ENCODE assay signal across 21 cellular contexts in genomic region chr2:239919779-239920545, GRCh38.
A peak's percentile ranks its signal among the peaks of the same experiment; 100 is the strongest.
DNase-seq lines count a peak whose midpoint lies in the region; ATAC-seq and TF ChIP-seq lines count a peak whose summit lies in the region.
"Had no signal": no experiment of that assay in that cellular context is flagged by ENCODE, and none has a peak within 500 bp of the region (broad histone marks: within the 10 kb centered on the region; RNA-seq: fewer than 3 reads in every experiment).

No MANE protein-coding gene starts in this region.

- H3K9ac ChIP-seq in MM.1S (ENCODE audit: low read length), result peak overlapping the region; percentile 31; the same call in 1 of the 2 replicates

- peak overlapping the region; percentile 18; the same call in 1 of the 2 replicates for H3K4me2 ChIP-seq in MM.1S (ENCODE audit: low read depth, low read length)

- in situ Hi-C loops in gastrocnemius medialis (cut with MboI; ENCODE audit: low sequenced_read_pairs in 4 of 4), result no loop called here

- H3K4me1 ChIP-seq in MM.1S (ENCODE audit: low read length), result peaks cover 6% of the 10 kb centered on the region; the same call in 1 of the 2 replicates
- H3K4me1 ChIP-seq in heart right ventricle, result peaks cover 0 to 10% (median 4%) of the 10 kb centered on the region in 9 donors
- peaks cover 5 to 15% of the 10 kb centered on the region in 2 donors for H3K4me1 ChIP-seq in gastrocnemius medialis
- H3K4me1 ChIP-seq: foreskin keratinocyte had no signal

- intact Hi-C loops in heart right ventricle (cut with DNase I), result no loop called here
- intact Hi-C loops in gastrocnemius medialis (cut with DNase I; ENCODE audit: low total_unique reads), result no loop called here

- H3K9me2 ChIP-seq in MM.1S (replicated peaks; ENCODE audit: insufficient read depth, low read length), result no peaks in the 10 kb centered on the region

- no peaks in the 10 kb centered on the region for H4K20me1 ChIP-seq in MM.1S (ENCODE audit: insufficient read depth, low read length)

- no peak for TF ChIP-seq CTCF in MM.1S (IDR thresholded peaks at IDR 0.05; ENCODE audit: low read length)
- no peak for TF ChIP-seq CTCF in heart right ventricle (IDR thresholded peaks at IDR 0.05)
- TF ChIP-seq CTCF in gastrocnemius medialis (IDR thresholded peaks at IDR 0.05 in 4 of 5, conservative IDR thresholded peaks at IDR 0.05 in 1 of 5), result no peak

- TF ChIP-seq POLR2A in gastrocnemius medialis (IDR thresholded peaks at IDR 0.05), result no peak

- peak overlapping the region; percentile 41; the same call in 1 of the 2 replicates for H3K27ac ChIP-seq in MM.1S (ENCODE audit: low read length)
- no peak overlapping the region for H3K27ac ChIP-seq in heart right ventricle
- H3K27ac ChIP-seq in gastrocnemius medialis, result no peak overlapping the region
- H3K27ac ChIP-seq: foreskin keratinocyte, SK-N-MC had no signal

- peak; percentile 68 to 94 (median 78) for ATAC-seq in heart right ventricle
- peak; percentile 55 to 64 for ATAC-seq in gastrocnemius medialis
- ATAC-seq in GM21390 (IDR thresholded peaks at IDR 0.05; ENCODE audit: unreplicated experiment), result no peak
- ATAC-seq in HG02588 (IDR thresholded peaks at IDR 0.05; ENCODE audit: unreplicated experiment), result no peak
- ATAC-seq: activated T-cell treated with anti-CD3 and anti-CD28 coated beads, Interleukin-2, amount 50 U/mL, for 72 hours; foreskin keratinocyte had no signal

- H3K27me3 ChIP-seq in H7 (ENCODE audit: control insufficient read depth, insufficient read depth, low read length) (no peaks in the 10 kb centered on the region), MM.1S (replicated peaks; ENCODE audit: insufficient read depth, low read length) (no peaks in the 10 kb centered on the region), heart right ventricle (no peaks in the 10 kb centered on the region), gastrocnemius medialis (no peaks in the 10 kb centered on the region)
- H3K27me3 ChIP-seq: foreskin keratinocyte had no signal

- peak; percentile 27 for DNase-seq in H7
- no peak for DNase-seq in MM.1S
- peak in 1 of 2 donors; percentile 44 for DNase-seq in heart right ventricle
- DNase-seq in gastrocnemius medialis, result no peak
- no peak for DNase-seq in DMS153 (lab: John Stamatoyannopoulos, UW)
- DNase-seq: activated B cell treated with CpG ODN at 0.5 μM for 24 hours; activated T-cell treated with anti-CD3 and anti-CD28 coated beads, Interleukin-2, amount 50 U/mL, for 72 hours; DMS53; effector CD8-positive, alpha-beta T cell; foreskin keratinocyte; HCEC 1CT; mesenchymal stem cell; naive B cell; NCI-H1417; NCI-H2081 treated with DMSO at 0.1 percent for 48 hours; NCI-H524; occipital lobe; T-helper 9 cell had no signal

- H3F3A ChIP-seq in MM.1S (ENCODE audit: insufficient read depth, low read length), result no peaks in the 10 kb centered on the region

- H3K4me3 ChIP-seq in H7 (ENCODE audit: insufficient read depth, low read depth, low read length) (no peak overlapping the region), MM.1S (ENCODE audit: low read length) (no peak overlapping the region), heart right ventricle (no peak overlapping the region), gastrocnemius medialis (no peak overlapping the region)
- H3K4me3 ChIP-seq: SK-N-MC had no signal

- H3K9me3 ChIP-seq in MM.1S (replicated peaks; ENCODE audit: insufficient read depth, low read length), result no peaks in the 10 kb centered on the region
- H3K9me3 ChIP-seq in heart right ventricle, result peaks cover 0 to 35% (median 16%) of the 10 kb centered on the region in 11 donors
- H3K9me3 ChIP-seq in gastrocnemius medialis, result no peaks in the 10 kb centered on the region

- H3K36me3 ChIP-seq in H7 (replicated peaks; ENCODE audit: control insufficient read depth, insufficient read depth, low read length), result no peaks in the 10 kb centered on the region
- H3K36me3 ChIP-seq in MM.1S (replicated peaks; ENCODE audit: insufficient read depth, low read length), result no peaks in the 10 kb centered on the region
- H3K36me3 ChIP-seq in heart right ventricle, result no peaks in the 10 kb centered on the region
- H3K36me3 ChIP-seq in gastrocnemius medialis, result no peaks in the 10 kb centered on the region

- WGBS in heart right ventricle, 2 donors, result 60 to 68% methylated on average over 11 of the region's 11 CpGs

- H3K79me2 ChIP-seq in MM.1S (ENCODE audit: low read length), result no peaks in the 10 kb centered on the region

- H2AFZ ChIP-seq in MM.1S (ENCODE audit: low read length), result 0 out of 2 replicates have a peak overlapping the region, but pooled peaks have one; percentile 15

Comparison
In these comparisons a context has a peak if more than half of its experiments do, and no peak if none do; other contexts are left out.
1. ATAC-seq: peak in heart right ventricle (8 of 8) and gastrocnemius medialis (2 of 2); none in GM21390 (single experiment) and HG02588 (single experiment).